ENCODE assay signal across 1 cellular context in genomic region chr16:84592718-84593117, GRCh38.
TF ChIP-seq lines count a peak whose summit lies in the region.

No MANE protein-coding gene starts in this region.

TF ChIP-seq in GM12878, 131 proteins besides CTCF, POLR2A, EP300 and RAD21:
- no peak for TF ChIP-seq ZNF24 (IDR thresholded peaks at IDR 0.05)
- no peak for TF ChIP-seq NFXL1 (IDR thresholded peaks at IDR 0.05; ENCODE audit: borderline replicate concordance)
- no peak for TF ChIP-seq MTA3 (IDR thresholded peaks at IDR 0.05; ENCODE audit: borderline replicate concordance, low read length)
- TF ChIP-seq ZSCAN29 (IDR thresholded peaks at IDR 0.05): no peak
- no peak for TF ChIP-seq CBX5 (IDR thresholded peaks at IDR 0.05; ENCODE audit: low read depth)
